9 cellular contexts compared by ENCODE assay signal in genomic region chr11:58900479-58901420, GRCh38. TPM values are rescaled to one million over a fixed set of nuclear protein-coding genes. Genes with fewer than 3 reads are reported as not detected.
DNase-seq lines count a peak whose midpoint lies in the region; ATAC-seq and TF ChIP-seq lines count a peak whose summit lies in the region.
"Had no signal": no experiment of that assay in that cellular context is flagged by ENCODE, and none has a peak within 500 bp of the region (broad histone marks: within the 10 kb centered on the region; RNA-seq: fewer than 3 reads in every experiment).

No MANE protein-coding gene starts in this region.

- no TSS peak for BruUV-seq in PC-9 (replicated peaks; lab: Mats Ljungman, UMichigan)

- H2AFZ ChIP-seq in PC-9 = no peak overlapping the region

- no peaks in the 10 kb centered on the region for H4K20me1 ChIP-seq in PC-9 (ENCODE audit: insufficient read depth)

- H3K79me2 ChIP-seq in PC-9 (ENCODE audit: low read depth) = no peaks in the 10 kb centered on the region

- intact Hi-C loops in PC-9 (cut with micrococcal nuclease; ENCODE audit: unreplicated experiment) (loop anchor here (5.0 to 10.0 kb wide), 2 partner anchors 246 to 323 kb away; partner anchors contain the start of genes LPXN and ZFP91), lower leg skin (cut with DNase I; ENCODE audit: low total_unique reads) (no loop called here), thyroid gland (cut with DNase I) (no loop called here)

- CTCF ChIA-PET in PC-9 (lab: Charles Lee) = interaction anchor here (0.6 kb wide), 1 partner anchor 241 kb away, joined by 3 read pairs; no protein-coding TSS in a partner anchor

- TF ChIP-seq CTCF in PC-9 (conservative IDR thresholded peaks at IDR 0.05) (peak; percentile 63), lower leg skin (IDR thresholded peaks at IDR 0.05) (no peak), thyroid gland (IDR thresholded peaks at IDR 0.05) (peak in 1 of 6 experiments; percentile 28)

- POLR2A ChIA-PET in PC-9 (lab: Charles Lee; ENCODE audit: unreplicated experiment) = interaction anchor here (0.7 kb wide), 1 partner anchor 388 kb away, joined by 3 read pairs; no protein-coding TSS in a partner anchor

- peak; percentile 75 for ATAC-seq in HG03066 (IDR thresholded peaks at IDR 0.05; ENCODE audit: low read depth, unreplicated experiment)

- H3K27ac ChIP-seq in PC-9 (no peak overlapping the region), thyroid gland (no peak overlapping the region)

- H3K36me3 ChIP-seq in PC-9 (ENCODE audit: low read depth) (no peaks in the 10 kb centered on the region), thyroid gland (no peaks in the 10 kb centered on the region)

- H3K4me3 ChIP-seq in PC-9 (no peak overlapping the region), lower leg skin (ENCODE audit: low read depth, poor library complexity, severe bottlenecking) (no peak overlapping the region), thyroid gland (replicated peaks in 1 of 3) (no peak overlapping the region)

- 0 out of 2 replicates have a peak, but pooled peaks cover 6% of the 10 kb centered on the region for H3K9me2 ChIP-seq in PC-9 (ENCODE audit: insufficient read depth)

- H3K4me2 ChIP-seq in PC-9 = no peak overlapping the region

- no peak for TF ChIP-seq POLR2A in lower leg skin (IDR thresholded peaks at IDR 0.05)
- no peak for TF ChIP-seq POLR2A in thyroid gland (IDR thresholded peaks at IDR 0.05)

- H3K9me3 ChIP-seq in PC-9 (ENCODE audit: insufficient read depth, low read depth) (no peaks in the 10 kb centered on the region), thyroid gland (no peaks in the 10 kb centered on the region)

- H3K4me1 ChIP-seq in PC-9 (replicated peaks; ENCODE audit: insufficient read depth) = no peaks in the 10 kb centered on the region
- H3K4me1 ChIP-seq in thyroid gland = peaks cover 0 to 4% of the 10 kb centered on the region in 2 donors

- H3K27me3 ChIP-seq in PC-9 (ENCODE audit: insufficient read depth, low read depth) (peaks cover 4% of the 10 kb centered on the region; the same call in 1 of the 2 replicates), thyroid gland (no peaks in the 10 kb centered on the region)

- DNase-seq in activated CD8-positive, alpha-beta memory T cell treated with anti-CD3 and anti-CD28 coated beads for 48 hours (ENCODE audit: low read depth in 2 of 3, low spot score in 2 of 3) = peak in 2 of 3 experiments; percentile 4 to 11
- DNase-seq in activated CD8-positive, alpha-beta memory T cell treated with anti-CD3 and anti-CD28 coated beads for 24 hours = no peak
- DNase-seq in PC-9 = peak; percentile 40 to 66
- peak; percentile 37 for DNase-seq in dermis blood vessel endothelial cell
- DNase-seq in lower leg skin (ENCODE audit: low spot score in 2 of 2) = peak; percentile 60 to 92
- DNase-seq in thyroid gland = peak; percentile 9 to 33
- no peak for DNase-seq in NCI-H2107 (lab: John Stamatoyannopoulos, UW)

- WGBS in lower leg skin, 2 donors = 38 to 46% methylated on average over 36 of the region's 36 CpGs
- WGBS in thyroid gland, 2 donors = 19 to 21% methylated on average over 36 of the region's 36 CpGs

- H3F3A ChIP-seq in PC-9 (ENCODE audit: insufficient read depth, low read depth) = no peaks in the 10 kb centered on the region

RNA-seq across cellular contexts. Expression of gene GLYATL1, which starts 38.5 kb away (rescaled TPM):
- total RNA-seq in PC-9 (2021) (not detected in 2 replicates), dermis blood vessel endothelial cell (0.17 TPM in 1 of 2 replicates, not detected in the other), lower leg skin (1 to 10 TPM in 2 of 4 donors, under 1 TPM in 2; 0.30 to 6.8 (median 2.3) TPM), thyroid gland (not detected)
- total RNA-seq: glomerular endothelial cell had no signal

RNA-seq across cellular contexts. Expression of gene GLYATL2, which starts 56.2 kb away (rescaled TPM):
- not detected in 2 replicates for total RNA-seq in PC-9 (2021)
- 0.09 TPM in 1 of 2 replicates, not detected in the other for total RNA-seq in dermis blood vessel endothelial cell
- total RNA-seq in lower leg skin = 1 to 10 TPM in 2 of 4 donors, under 1 TPM in 1, not detected in 1; 0.61 to 2.3 (median 1.9) TPM
- total RNA-seq in thyroid gland = 1 to 10 TPM in 1 of 4 donors, not detected in 3; 2.4 TPM
- total RNA-seq: glomerular endothelial cell had no signal

Comparison
In these comparisons a context has a peak if more than half of its experiments do, and no peak if none do; other contexts are left out.
1. DNase-seq: peak in activated CD8-positive, alpha-beta memory T cell treated with anti-CD3 and anti-CD28 coated beads for 48 hours (2 of 3), PC-9 (2 of 2), dermis blood vessel endothelial cell (single experiment), lower leg skin (2 of 2) and thyroid gland (2 of 2); none in activated CD8-positive, alpha-beta memory T cell treated with anti-CD3 and anti-CD28 coated beads for 24 hours (single experiment) and NCI-H2107 (single experiment).